Comparison of ENCODE assay signal across 10 cellular contexts in genomic region chr6:170296746-170297576, GRCh38. TPM values are rescaled to one million over a fixed set of nuclear protein-coding genes. Genes with fewer than 3 reads are reported as not detected.
DNase-seq lines count a peak whose midpoint lies in the region; ATAC-seq, FAIRE-seq and TF ChIP-seq lines count a peak whose summit lies in the region.
"Had no signal": no experiment of that assay in that cellular context is flagged by ENCODE, and none has a peak within 500 bp of the region (broad histone marks: within the 10 kb centered on the region; RNA-seq: fewer than 3 reads in every experiment).

No MANE protein-coding gene starts in this region.

- 13 to 15% methylated on average over 64 to 67 of the region's 67 CpGs for WGBS in pancreas, 2 donors
- 20 to 25% methylated on average over 7 to 18 of the region's 67 CpGs for WGBS in gastroesophageal sphincter (ENCODE audit: low coverage in 1 of 2), 2 donors

- peaks cover 36% of the 10 kb centered on the region for H3K4me1 ChIP-seq in effector memory CD4-positive, alpha-beta T cell (ENCODE audit: control insufficient read depth, insufficient read depth, low read length, poor library complexity, severe bottlenecking)
- H3K4me1 ChIP-seq in pancreas, result peaks cover 25 to 29% (median 26%) of the 10 kb centered on the region in 3 donors
- H3K4me1 ChIP-seq in gastroesophageal sphincter, result peaks cover 4 to 50% (median 26%) of the 10 kb centered on the region in 3 donors

- ATAC-seq in pancreas (peak; percentile 26 to 58 (median 43)), GM18868 (IDR thresholded peaks at IDR 0.05; ENCODE audit: unreplicated experiment) (no peak), GM21825 (IDR thresholded peaks at IDR 0.05; ENCODE audit: unreplicated experiment) (no peak), gastroesophageal sphincter (no peak), HG02642 (IDR thresholded peaks at IDR 0.05; ENCODE audit: poor library complexity, unreplicated experiment) (no peak)

- intact Hi-C loops in pancreas (cut with DNase I), result loop anchor here in 1 of 3 donors (10.0 kb wide), 2 partner anchors 332 to 462 kb away; no protein-coding TSS in a partner anchor

- no peaks in the 10 kb centered on the region for H3K36me3 ChIP-seq in effector memory CD4-positive, alpha-beta T cell (ENCODE audit: control insufficient read depth, insufficient read depth, low read length)
- H3K36me3 ChIP-seq in pancreas (no peaks in the 10 kb centered on the region), gastroesophageal sphincter (no peaks in the 10 kb centered on the region)
- H3K36me3 ChIP-seq: SJSA1 had no signal

- no peak overlapping the region for H3K27ac ChIP-seq in effector memory CD4-positive, alpha-beta T cell (ENCODE audit: insufficient read depth, low read length, poor library complexity, severe bottlenecking)
- H3K27ac ChIP-seq in pancreas (no peak overlapping the region), gastroesophageal sphincter (no peak overlapping the region)
- H3K27ac ChIP-seq: SJSA1 had no signal

- no peak for TF ChIP-seq CTCF in pancreas (IDR thresholded peaks at IDR 0.05)
- TF ChIP-seq CTCF in gastroesophageal sphincter (IDR thresholded peaks at IDR 0.05), result no peak

- H3K27me3 ChIP-seq in effector memory CD4-positive, alpha-beta T cell (replicated peaks; ENCODE audit: control insufficient read depth, insufficient read depth, low read length, poor library complexity, severe bottlenecking), result peaks cover 39% of the 10 kb centered on the region
- H3K27me3 ChIP-seq in pancreas (no peaks in the 10 kb centered on the region), gastroesophageal sphincter (peaks cover 70% of the 10 kb centered on the region)

- no peak for TF ChIP-seq EP300 in gastroesophageal sphincter (IDR thresholded peaks at IDR 0.05)

- TF ChIP-seq POLR2A in gastroesophageal sphincter (IDR thresholded peaks at IDR 0.05), result no peak

- peak overlapping the region; percentile 35 for H3K4me3 ChIP-seq in effector memory CD4-positive, alpha-beta T cell (ENCODE audit: insufficient read depth, low read depth, low read length, poor library complexity, severe bottlenecking)
- H3K4me3 ChIP-seq in pancreas (peak overlapping the region in 1 of 4 donors; percentile 75), gastroesophageal sphincter (peak overlapping the region in 1 of 2 donors; percentile 57)
- H3K4me3 ChIP-seq: SJSA1 had no signal

- FAIRE-seq in pancreas (lab: Jason Lieb, UNC), result no peak
- FAIRE-seq: bronchial epithelial cell had no signal

- no peaks in the 10 kb centered on the region for H3K9me3 ChIP-seq in effector memory CD4-positive, alpha-beta T cell (ENCODE audit: control insufficient read depth, low read length)
- H3K9me3 ChIP-seq in pancreas (no peaks in the 10 kb centered on the region), gastroesophageal sphincter (no peaks in the 10 kb centered on the region)

- DNase-seq in DMS79 (lab: John Stamatoyannopoulos, UW) (peak; percentile 27), NCI-H146 (lab: John Stamatoyannopoulos, UW) (peak; percentile 92), pancreas (peak in 2 of 6 donors; percentile 44 to 51)
- no peak for DNase-seq in effector memory CD4-positive, alpha-beta T cell

RNA-seq across cellular contexts. Expression of gene DLL1, which starts 6.1 kb away (rescaled TPM):
- total RNA-seq in pancreas (10 to 100 TPM; 10.8 to 19.6 (median 13.3) TPM), gastroesophageal sphincter (10 to 100 TPM in 1 of 4 donors, 1 to 10 TPM in 3; 5.3 to 11.8 (median 6.5) TPM)
- polyA plus RNA-seq in pancreas, result 10 to 100 TPM; 16.4 to 21.6 TPM

RNA-seq across cellular contexts. Expression of gene FAM120B, which starts 9.6 kb away (rescaled TPM):
- total RNA-seq in pancreas (10 to 100 TPM; 10.4 to 18.7 (median 13.3) TPM), gastroesophageal sphincter (10 to 100 TPM; 24.6 to 40.3 (median 31.9) TPM)
- polyA plus RNA-seq in pancreas, result 1 to 10 TPM; 5.6 to 9.0 TPM

Comparison
In these comparisons a context has a peak if more than half of its experiments do, and no peak if none do; other contexts are left out.
1. DNase-seq: peak in DMS79 (single experiment) and NCI-H146 (single experiment); none in effector memory CD4-positive, alpha-beta T cell (0 of 3).
2. ATAC-seq: peak in pancreas (4 of 4); none in GM18868 (single experiment), GM21825 (single experiment), gastroesophageal sphincter (single experiment) and HG02642 (single experiment).